In genomic region chrX:120344566-120344965, GRCh38 we compare ENCODE assay signal across 5 cellular contexts. TPM values are rescaled to one million over a fixed set of nuclear protein-coding genes. Genes with fewer than 3 reads are reported as not detected.
"Had no signal": no experiment of that assay in that cellular context is flagged by ENCODE, and none has a peak within 500 bp of the region (broad histone marks: within the 10 kb centered on the region; RNA-seq: fewer than 3 reads in every experiment).

No MANE protein-coding gene starts in this region.

RNA-seq across cellular contexts. Expression of gene ATP1B4, which starts 17.3 kb away (rescaled TPM):
- total RNA-seq: HT-29, OCI-LY7, PC-3, SK-MEL-5 had no signal
- polyA plus RNA-seq: SK-N-SH had no signal

RNA-seq across cellular contexts. Expression of gene TMEM255A, which starts 33.3 kb away (rescaled TPM):
- total RNA-seq: HT-29, OCI-LY7, PC-3 had no signal
